ENCODE assay signal across 2 cellular contexts in genomic region chr7:47255007-47255406, GRCh38.
TF ChIP-seq lines count a peak whose summit lies in the region.

No MANE protein-coding gene starts in this region.

TF ChIP-seq in SK-N-SH, 30 proteins besides CTCF, POLR2A, EP300 and RAD21 (continued from another document):
- TF ChIP-seq PBX3 (IDR thresholded peaks at IDR 0.05) (no peak), USF1 (IDR thresholded peaks at IDR 0.05; ENCODE audit: borderline replicate concordance, low read depth) (no peak), FOXJ3 (CRISPR knock-in tag; IDR thresholded peaks at IDR 0.05) (no peak), JUND (IDR thresholded peaks at IDR 0.05) (no peak), NRF1 (IDR thresholded peaks at IDR 0.05; ENCODE audit: low read depth, low read length) (no peak), ZBTB33 (IDR thresholded peaks at IDR 0.05; ENCODE audit: borderline replicate concordance, low read depth) (no peak), MXI1 (IDR thresholded peaks at IDR 0.05; ENCODE audit: low read depth, low read length) (no peak)

TF ChIP-seq in SK-N-SH treated with all-trans-retinoic acid at 6 μM for 48 hours, 23 proteins besides CTCF, POLR2A, EP300 and RAD21 (continued from another document):
- TF ChIP-seq TSHZ2 (CRISPR knock-in tag; IDR thresholded peaks at IDR 0.05) (no peak), ESRRG (CRISPR knock-in tag; IDR thresholded peaks at IDR 0.05) (no peak), ZNF8 (CRISPR knock-in tag; IDR thresholded peaks at IDR 0.05) (no peak), OSR1 (CRISPR knock-in tag; IDR thresholded peaks at IDR 0.05) (no peak)
